Comparison of ENCODE assay signal across 1 cellular context in genomic region chr2:106028192-106028591, GRCh38.
TF ChIP-seq lines count a peak whose summit lies in the region.

No MANE protein-coding gene starts in this region.

TF ChIP-seq in K562, 482 proteins besides CTCF, POLR2A, EP300 and RAD21 (continued from another document):
- TF ChIP-seq ARID4B (CRISPR knock-in tag; IDR thresholded peaks at IDR 0.05) (no peak), ZNF347 (CRISPR knock-in tag; IDR thresholded peaks at IDR 0.05; ENCODE audit: low read depth) (no peak), ZFX (CRISPR knock-in tag; IDR thresholded peaks at IDR 0.05) (no peak)
TF ChIP-seq in K562: peak in this region for 0.
